ENCODE assay signal across 12 cellular contexts in the genomic region with DNA sequence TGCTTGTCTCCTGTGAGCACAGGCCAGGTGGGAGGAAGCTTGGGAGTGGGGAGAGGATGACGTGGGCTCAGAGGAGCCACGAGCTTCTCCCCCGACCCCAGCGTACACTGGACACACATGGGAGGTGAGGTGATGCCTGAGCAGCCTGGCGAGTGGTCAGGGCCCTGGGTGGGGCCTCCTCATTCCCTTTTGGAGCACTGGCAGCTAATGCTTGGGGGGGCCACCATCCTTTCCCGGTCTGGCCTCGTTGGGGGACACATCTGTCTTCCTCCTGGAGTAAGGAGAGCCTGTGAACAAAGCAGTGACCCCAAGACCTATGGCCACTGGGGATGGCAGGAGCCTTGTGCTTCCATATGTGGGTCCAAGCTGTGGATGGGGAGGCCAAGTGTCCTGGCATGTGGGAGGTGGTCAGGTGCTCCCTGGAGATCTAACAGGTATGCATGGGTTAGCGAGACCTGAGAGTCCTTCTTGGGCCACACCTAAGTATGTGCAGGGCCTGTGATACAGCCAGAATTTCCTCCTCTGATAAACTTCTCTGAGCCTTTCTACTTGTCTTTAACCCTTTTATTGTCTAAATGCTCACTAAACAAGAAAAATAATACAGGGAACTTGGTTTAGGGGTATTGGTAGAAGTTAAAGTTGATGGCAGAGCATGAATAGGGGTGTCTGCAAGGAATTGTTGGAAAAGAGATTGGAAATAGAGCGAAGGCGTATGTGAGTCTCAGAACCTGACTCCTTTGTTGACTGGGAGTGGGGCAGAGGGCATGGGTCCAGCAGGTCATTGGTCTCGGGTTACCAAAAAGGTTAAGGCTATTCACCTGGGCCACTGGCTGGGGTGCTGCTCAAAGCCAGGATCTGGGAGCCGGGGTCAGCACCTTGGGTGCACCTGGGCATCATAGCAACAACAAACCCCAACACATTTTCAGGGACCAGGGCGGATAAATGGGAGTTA. TPM values are rescaled to one million over a fixed set of nuclear protein-coding genes. Genes with fewer than 3 reads are reported as not detected.
DNase-seq lines count a peak whose midpoint lies in the region; ATAC-seq and TF ChIP-seq lines count a peak whose summit lies in the region.
"Had no signal": no experiment of that assay in that cellular context is flagged by ENCODE, and none has a peak within 500 bp of the region (broad histone marks: within the 10 kb centered on the region; RNA-seq: fewer than 3 reads in every experiment).

No MANE protein-coding gene starts in this region.

- WGBS in body of pancreas, 2 donors, result 66 to 75% methylated on average over 8 to 13 of the region's 13 CpGs
- WGBS in upper lobe of left lung, 2 donors, result 80 to 82% methylated on average over 7 to 13 of the region's 13 CpGs

- peak overlapping the region; percentile 47 for H3K4me3 Mint-ChIP-seq in activated naive CD4-positive, alpha-beta T cell treated with anti-CD3 and anti-CD28 coated beads, Interleukin-2, amount 50 U/mL, for 24 hours
- peak overlapping the region; percentile 51 for H3K4me3 Mint-ChIP-seq in natural killer cell
- H3K4me3 Mint-ChIP-seq: H9 had no signal

- H3K4me1 Mint-ChIP-seq in activated naive CD4-positive, alpha-beta T cell treated with anti-CD3 and anti-CD28 coated beads, Interleukin-2, amount 50 U/mL, for 24 hours, result peaks cover 98% of the 10 kb centered on the region
- peaks cover 82 to 100% of the 10 kb centered on the region in 2 donors for H3K4me1 Mint-ChIP-seq in natural killer cell

- peak in 1 of 4 donors; percentile 17 for TF ChIP-seq EP300 in upper lobe of left lung (IDR thresholded peaks at IDR 0.05)

- H3K27ac ChIP-seq in body of pancreas, result peak overlapping the region; percentile 84 to 100 (median 98)
- peak overlapping the region; percentile 76 to 99 (median 86) for H3K27ac ChIP-seq in upper lobe of left lung

- intact Hi-C loops in body of pancreas (cut with DNase I) (no loop called here), natural killer cell (cut with micrococcal nuclease) (no loop called here)

- H3K27ac Mint-ChIP-seq in activated naive CD4-positive, alpha-beta T cell treated with anti-CD3 and anti-CD28 coated beads, Interleukin-2, amount 50 U/mL, for 24 hours, result peak overlapping the region; percentile 91
- peak overlapping the region; percentile 88 to 96 for H3K27ac Mint-ChIP-seq in natural killer cell

- TF ChIP-seq POLR2A in body of pancreas (IDR thresholded peaks at IDR 0.05) (no peak), upper lobe of left lung (IDR thresholded peaks at IDR 0.05) (peak in 2 of 4 donors; percentile 0 to 6)

- ATAC-seq in body of pancreas, result peak; percentile 8
- ATAC-seq in natural killer cell, result no peak
- ATAC-seq in upper lobe of left lung (ENCODE audit: low FRiP score in 2 of 2), result no peak

- no peaks in the 10 kb centered on the region for H3K36me3 Mint-ChIP-seq in activated naive CD4-positive, alpha-beta T cell treated with anti-CD3 and anti-CD28 coated beads, Interleukin-2, amount 50 U/mL, for 24 hours
- no peaks in the 10 kb centered on the region for H3K36me3 Mint-ChIP-seq in natural killer cell

- DNase-seq in activated naive CD4-positive, alpha-beta T cell (lab: John Stamatoyannopoulos, UW), result no peak
- DNase-seq in body of pancreas (no peak), natural killer cell (no peak), upper lobe of left lung (peak in 1 of 2 donors; percentile 72), 8988T (no peak), NCI-H2196 (lab: John Stamatoyannopoulos, UW; ENCODE audit: unreplicated experiment) (no peak), amygdala (lab: John Stamatoyannopoulos, UW) (no peak)
- DNase-seq: activated CD4-positive, alpha-beta T cell treated with anti-CD3 and anti-CD28 coated beads, Interleukin-2, amount 50 U/mL, for 1 hour; H9; NCI-H446 treated with DMSO at 0.1 percent for 48 hours; SIG-M5 had no signal

- no peaks in the 10 kb centered on the region for H3K27me3 Mint-ChIP-seq in activated naive CD4-positive, alpha-beta T cell treated with anti-CD3 and anti-CD28 coated beads, Interleukin-2, amount 50 U/mL, for 24 hours
- no peaks in the 10 kb centered on the region for H3K27me3 Mint-ChIP-seq in natural killer cell (ENCODE audit: low read depth in 2 of 2)

- H3K9me3 ChIP-seq in body of pancreas (no peaks in the 10 kb centered on the region), upper lobe of left lung (no peaks in the 10 kb centered on the region)

- H3K9me3 Mint-ChIP-seq in activated naive CD4-positive, alpha-beta T cell treated with anti-CD3 and anti-CD28 coated beads, Interleukin-2, amount 50 U/mL, for 24 hours, result no peaks in the 10 kb centered on the region
- H3K9me3 Mint-ChIP-seq in natural killer cell, result no peaks in the 10 kb centered on the region
- H3K9me3 Mint-ChIP-seq: H9 had no signal

- H3K4me1 ChIP-seq in body of pancreas, result peaks cover 99% of the 10 kb centered on the region
- H3K4me1 ChIP-seq in upper lobe of left lung, result peaks cover 92 to 100% (median 100%) of the 10 kb centered on the region in 4 donors

- H3K36me3 ChIP-seq in body of pancreas (replicated peaks in 1 of 2; ENCODE audit: insufficient read depth in 1 of 2, low read depth in 2 of 2), result no peaks in the 10 kb centered on the region
- peaks cover 0 to 10% (median 0%) of the 10 kb centered on the region in 4 donors for H3K36me3 ChIP-seq in upper lobe of left lung

- TF ChIP-seq CTCF in body of pancreas (IDR thresholded peaks at IDR 0.05) (no peak), natural killer cell (IDR thresholded peaks at IDR 0.05) (no peak), upper lobe of left lung (IDR thresholded peaks at IDR 0.05) (no peak)

- no peak overlapping the region for H3K4me3 ChIP-seq in body of pancreas
- no peak overlapping the region for H3K4me3 ChIP-seq in upper lobe of left lung

- H3K27me3 ChIP-seq in body of pancreas, result no peaks in the 10 kb centered on the region
- H3K27me3 ChIP-seq in upper lobe of left lung, result no peaks in the 10 kb centered on the region

RNA-seq across cellular contexts. Expression of gene KLF13, which starts 9.6 kb away (rescaled TPM):
- total RNA-seq in body of pancreas, result 10 to 100 TPM; 25.7 to 38.4 TPM
- 100 to 1,000 TPM; 277 to 328 (median 300) TPM for total RNA-seq in natural killer cell
- 100 to 1,000 TPM; 103 to 231 (median 147) TPM for total RNA-seq in upper lobe of left lung
